ENCODE assay signal across 8 cellular contexts in genomic region chr1:167797005-167797404, GRCh38.
DNase-seq lines count a peak whose midpoint lies in the region; ATAC-seq and TF ChIP-seq lines count a peak whose summit lies in the region.

No MANE protein-coding gene starts in this region.

- H3K27me3 ChIP-seq in left ventricle myocardium inferior (ENCODE audit: low read depth): no peaks in the 10 kb centered on the region

- peaks cover 0 to 18% of the 10 kb centered on the region in 2 donors for H3K36me3 Mint-ChIP-seq in activated naive CD4-positive, alpha-beta T cell treated with anti-CD3 and anti-CD28 coated beads, Interleukin-2, amount 50 U/mL, for 72 hours
- peaks cover 2% of the 10 kb centered on the region for H3K36me3 Mint-ChIP-seq in activated naive CD4-positive, alpha-beta T cell treated with anti-CD3 and anti-CD28 coated beads, Interleukin-2, amount 10 ng/mL, durations not matched to agents 7 days and 5 days
- H3K36me3 Mint-ChIP-seq in activated T-helper 17 cell treated with anti-CD3 and anti-CD28 coated beads, Interleukin-2, amount 50 U/mL, for 72 hours (ENCODE audit: low read depth): no peaks in the 10 kb centered on the region

- no peaks in the 10 kb centered on the region for H3K27me3 Mint-ChIP-seq in activated naive CD4-positive, alpha-beta T cell treated with anti-CD3 and anti-CD28 coated beads, Interleukin-2, amount 10 ng/mL, durations not matched to agents 7 days and 5 days
- no peaks in the 10 kb centered on the region for H3K27me3 Mint-ChIP-seq in activated T-helper 17 cell treated with anti-CD3 and anti-CD28 coated beads, Interleukin-2, amount 50 U/mL, for 72 hours

- H3K9me3 Mint-ChIP-seq in activated naive CD4-positive, alpha-beta T cell treated with anti-CD3 and anti-CD28 coated beads, Interleukin-2, amount 50 U/mL, for 72 hours: no peaks in the 10 kb centered on the region
- no peaks in the 10 kb centered on the region for H3K9me3 Mint-ChIP-seq in activated naive CD4-positive, alpha-beta T cell treated with anti-CD3 and anti-CD28 coated beads, Interleukin-2, amount 10 ng/mL, durations not matched to agents 7 days and 5 days
- no peaks in the 10 kb centered on the region for H3K9me3 Mint-ChIP-seq in activated T-helper 17 cell treated with anti-CD3 and anti-CD28 coated beads, Interleukin-2, amount 50 U/mL, for 72 hours

- no peaks in the 10 kb centered on the region for H3K36me3 ChIP-seq in left ventricle myocardium inferior

- H3K9me3 ChIP-seq in left ventricle myocardium inferior (replicated peaks): no peaks in the 10 kb centered on the region

- peak overlapping the region; percentile 18 for H3K4me3 ChIP-seq in left ventricle myocardium inferior

- H3K27ac Mint-ChIP-seq in activated naive CD4-positive, alpha-beta T cell treated with anti-CD3 and anti-CD28 coated beads, Interleukin-2, amount 50 U/mL, for 72 hours: no peak overlapping the region
- H3K27ac Mint-ChIP-seq in activated naive CD4-positive, alpha-beta T cell treated with anti-CD3 and anti-CD28 coated beads, Interleukin-2, amount 10 ng/mL, durations not matched to agents 7 days and 5 days: no peak overlapping the region
- H3K27ac Mint-ChIP-seq in activated T-helper 17 cell treated with anti-CD3 and anti-CD28 coated beads, Interleukin-2, amount 50 U/mL, for 72 hours: peak overlapping the region; percentile 2

- DNase-seq in activated naive CD4-positive, alpha-beta T cell treated with anti-CD3 and anti-CD28 coated beads, Interleukin-2, amount 50 U/mL, for 72 hours (ENCODE audit: low spot score in 2 of 2): no peak
- DNase-seq in activated naive CD4-positive, alpha-beta T cell treated with anti-CD3 and anti-CD28 coated beads, Interleukin-2, amount 10 ng/mL, durations not matched to agents 7 days and 5 days: no peak
- DNase-seq in left ventricle myocardium inferior (peak; percentile 76), renal cortical epithelial cell (ENCODE audit: low read depth) (peak; percentile 100), NCI-H1092 (lab: John Stamatoyannopoulos, UW) (no peak), CD1c-positive myeloid dendritic cell (ENCODE audit: extremely low spot score) (no peak)

- peak; percentile 74 to 78 for ATAC-seq in activated naive CD4-positive, alpha-beta T cell treated with anti-CD3 and anti-CD28 coated beads, Interleukin-2, amount 50 U/mL, for 72 hours
- peak; percentile 73 for ATAC-seq in activated T-helper 17 cell treated with anti-CD3 and anti-CD28 coated beads, Interleukin-2, amount 50 U/mL, for 72 hours (replicated peaks)
- ATAC-seq in HG03135 (IDR thresholded peaks at IDR 0.05; ENCODE audit: unreplicated experiment): no peak

- peaks cover 5% of the 10 kb centered on the region for H3K4me1 Mint-ChIP-seq in activated naive CD4-positive, alpha-beta T cell treated with anti-CD3 and anti-CD28 coated beads, Interleukin-2, amount 10 ng/mL, durations not matched to agents 7 days and 5 days
- peaks cover 5% of the 10 kb centered on the region for H3K4me1 Mint-ChIP-seq in activated T-helper 17 cell treated with anti-CD3 and anti-CD28 coated beads, Interleukin-2, amount 50 U/mL, for 72 hours

- peaks cover 40% of the 10 kb centered on the region for H3K4me1 ChIP-seq in left ventricle myocardium inferior

- no peak for TF ChIP-seq CTCF in left ventricle myocardium inferior (IDR thresholded peaks at IDR 0.05; ENCODE audit: borderline replicate concordance)

- no peak overlapping the region for H3K4me3 Mint-ChIP-seq in activated naive CD4-positive, alpha-beta T cell treated with anti-CD3 and anti-CD28 coated beads, Interleukin-2, amount 10 ng/mL, durations not matched to agents 7 days and 5 days
- no peak overlapping the region for H3K4me3 Mint-ChIP-seq in activated T-helper 17 cell treated with anti-CD3 and anti-CD28 coated beads, Interleukin-2, amount 50 U/mL, for 72 hours

- peak overlapping the region; percentile 89 for H3K27ac ChIP-seq in left ventricle myocardium inferior (replicated peaks)

- intact Hi-C loops in left ventricle myocardium inferior (cut with micrococcal nuclease): no loop called here

- CTCF ChIA-PET in activated naive CD4-positive, alpha-beta T cell treated with anti-CD3 and anti-CD28 coated beads, Interleukin-2, amount 10 ng/mL, durations not matched to agents 7 days and 5 days (lab: Charles Lee): interaction anchor here (0.9 to 1.3 kb wide), 6 partner anchors 15 to 285 kb away, joined by 3 to 4 read pairs (median 3); partner anchors contain the start of gene MPZL1

Comparison
In these comparisons a context has a peak if more than half of its experiments do, and no peak if none do; other contexts are left out.
1. DNase-seq: peak in left ventricle myocardium inferior (single experiment) and renal cortical epithelial cell (single experiment); none in activated naive CD4-positive, alpha-beta T cell treated with anti-CD3 and anti-CD28 coated beads, Interleukin-2, amount 50 U/mL, for 72 hours (0 of 2), activated naive CD4-positive, alpha-beta T cell treated with anti-CD3 and anti-CD28 coated beads, Interleukin-2, amount 10 ng/mL, durations not matched to agents 7 days and 5 days (single experiment), NCI-H1092 (single experiment) and CD1c-positive myeloid dendritic cell (single experiment).